Comparison of ENCODE assay signal across 14 cellular contexts in the genomic region with DNA sequence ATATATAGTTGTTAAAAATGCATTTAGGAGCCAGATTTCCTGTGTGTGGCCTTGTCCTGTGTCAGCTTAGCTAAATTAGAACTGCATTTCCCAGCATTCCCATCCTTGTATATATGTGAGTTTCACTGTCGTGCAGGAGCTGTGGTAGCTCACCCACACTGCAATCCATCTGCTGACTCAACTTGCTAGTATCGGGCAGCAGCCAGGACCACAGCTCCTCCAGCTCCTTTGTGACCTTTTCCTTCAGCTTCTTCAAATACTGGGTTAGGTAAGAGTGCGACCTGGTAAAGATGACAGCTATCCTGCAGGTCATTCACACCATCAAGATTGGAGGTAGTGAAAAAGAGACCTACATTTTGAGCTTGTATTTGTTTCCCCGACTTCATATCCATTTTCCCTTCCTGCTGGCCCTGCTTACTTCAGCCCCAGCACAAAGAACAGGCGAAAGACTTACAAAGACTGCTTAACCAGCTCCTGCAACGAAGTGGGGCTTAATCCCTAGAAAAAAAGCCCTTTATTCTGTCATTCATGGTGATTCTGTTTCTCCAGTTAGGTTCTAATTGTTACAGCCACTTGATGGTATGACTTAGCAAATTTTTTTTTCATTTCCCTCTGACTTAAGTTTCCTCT. TPM values are rescaled to one million over a fixed set of nuclear protein-coding genes. Genes with fewer than 3 reads are reported as not detected.
A peak's percentile ranks its signal among the peaks of the same experiment; 100 is the strongest.
DNase-seq lines count a peak whose midpoint lies in the region; ATAC-seq and TF ChIP-seq lines count a peak whose summit lies in the region.
"Had no signal": no experiment of that assay in that cellular context is flagged by ENCODE, and none has a peak within 500 bp of the region (broad histone marks: within the 10 kb centered on the region; RNA-seq: fewer than 3 reads in every experiment).

No MANE protein-coding gene starts in this region.

- H3K9ac ChIP-seq in Karpas-422 (ENCODE audit: low read length), result peak overlapping the region; percentile 8
- no peak overlapping the region for H3K9ac ChIP-seq in mesendoderm (ENCODE audit: low read length)
- no peak overlapping the region for H3K9ac ChIP-seq in mammary epithelial cell (ENCODE audit: insufficient read depth, low read length)

- H3K36me3 ChIP-seq in Karpas-422 (ENCODE audit: insufficient read depth, low read length) (no peaks in the 10 kb centered on the region; the same call in 1 of the 2 replicates), mesendoderm (ENCODE audit: control insufficient read depth, insufficient read depth, low read length) (no peaks in the 10 kb centered on the region), mammary epithelial cell (ENCODE audit: insufficient read depth, low read length) (no peaks in the 10 kb centered on the region)

- H3K56ac ChIP-seq in mesendoderm (ENCODE audit: low read length), result no peak overlapping the region

- BruUV-seq in mammary epithelial cell (replicated peaks; lab: Mats Ljungman, UMichigan), result no TSS peak

- peaks cover 3 to 14% (median 6%) of the 10 kb centered on the region in 5 donors for H3K27me3 Mint-ChIP-seq in naive thymus-derived CD8-positive, alpha-beta T cell
- H3K27me3 Mint-ChIP-seq: activated B cell treated with CpG ODN at 0.5 μM for 24 hours; effector memory CD8-positive, alpha-beta T cell had no signal

- H3K79me1 ChIP-seq in mesendoderm (ENCODE audit: low read length), result no peaks in the 10 kb centered on the region

- no peak overlapping the region for H3K27ac Mint-ChIP-seq in naive thymus-derived CD8-positive, alpha-beta T cell
- H3K27ac Mint-ChIP-seq: activated B cell treated with CpG ODN at 0.5 μM for 24 hours; effector memory CD8-positive, alpha-beta T cell; IgD-negative memory B cell; stimulated activated naive CD8-positive, alpha-beta T cell treated with anti-CD3 and anti-CD28 coated beads, Interleukin-15, Interleukin-2, amounts not matched to agents 100 ng/mL and 50 ng/mL, for 24 hours had no signal

- H3K27ac ChIP-seq in Karpas-422 (ENCODE audit: low read length), result no peak overlapping the region
- no peak overlapping the region for H3K27ac ChIP-seq in mesendoderm (ENCODE audit: low read depth, low read length)
- H3K27ac ChIP-seq in mammary epithelial cell (ENCODE audit: insufficient read depth, low read depth, low read length), result no peak overlapping the region

- H3K18ac ChIP-seq in mesendoderm (ENCODE audit: low read length), result peak overlapping the region; percentile 41

- no peaks in the 10 kb centered on the region for H3K27me3 ChIP-seq in Karpas-422 (ENCODE audit: low read length)
- no peaks in the 10 kb centered on the region for H3K27me3 ChIP-seq in mesendoderm (ENCODE audit: insufficient read depth, low read length, poor library complexity)
- H3K27me3 ChIP-seq in mammary epithelial cell (ENCODE audit: insufficient read depth, low read length), result peaks cover 1% of the 10 kb centered on the region

- peaks cover 0 to 3% (median 0%) of the 10 kb centered on the region in 9 donors for H3K9me3 Mint-ChIP-seq in naive thymus-derived CD8-positive, alpha-beta T cell
- H3K9me3 Mint-ChIP-seq: activated B cell treated with CpG ODN at 0.5 μM for 24 hours; effector memory CD8-positive, alpha-beta T cell had no signal

- dilution Hi-C loops in mammary epithelial cell (cut with HindIII; ENCODE audit: low sequenced_read_pairs), result no loop called here

- no CpG with 5 or more reads among the region's 6 CpGs for WGBS in mesendoderm (ENCODE audit: extremely low coverage, insufficient coverage, low lambda C conversion rate)
- WGBS in mammary epithelial cell (ENCODE audit: low coverage, missing lambda C conversion rate), result 61% methylated on average over 4 of the region's 6 CpGs

- no peak overlapping the region for H3K23ac ChIP-seq in mesendoderm (ENCODE audit: low read length)

- ATAC-seq in naive thymus-derived CD8-positive, alpha-beta T cell, result no peak
- ATAC-seq: effector memory CD8-positive, alpha-beta T cell had no signal

- intact Hi-C loops in mammary epithelial cell (cut with micrococcal nuclease), result no loop called here

- H3K36me3 Mint-ChIP-seq in naive thymus-derived CD8-positive, alpha-beta T cell, result peaks cover 0 to 2% (median 0%) of the 10 kb centered on the region in 3 donors

- no peak overlapping the region for H2BK5ac ChIP-seq in mesendoderm (ENCODE audit: low read length)

- in situ Hi-C loops in mammary epithelial cell (cut with MboI; ENCODE audit: low sequenced_read_pairs in 2 of 2), result no loop called here

- POLR2A ChIA-PET in naive thymus-derived CD8-positive, alpha-beta T cell (lab: Charles Lee), result no interaction called here

- peak overlapping the region; percentile 70 for H2AFZ ChIP-seq in Karpas-422 (ENCODE audit: low read length)
- H2AFZ ChIP-seq in mammary epithelial cell (ENCODE audit: low read depth, low read length), result no peak overlapping the region

- no peak overlapping the region for H2AK5ac ChIP-seq in mesendoderm (ENCODE audit: low read length)

- no peak overlapping the region for H2BK120ac ChIP-seq in mesendoderm (ENCODE audit: low read depth, low read length)

- H3K4me3 Mint-ChIP-seq in naive thymus-derived CD8-positive, alpha-beta T cell, result no peak overlapping the region
- H3K4me3 Mint-ChIP-seq: activated B cell treated with CpG ODN at 0.5 μM for 24 hours; effector memory CD8-positive, alpha-beta T cell; IgD-negative memory B cell; stimulated activated naive CD8-positive, alpha-beta T cell treated with anti-CD3 and anti-CD28 coated beads, Interleukin-15, Interleukin-2, amounts not matched to agents 100 ng/mL and 50 ng/mL, for 24 hours had no signal

- H4K20me1 ChIP-seq in Karpas-422 (ENCODE audit: insufficient read depth, low read depth, low read length) (no peaks in the 10 kb centered on the region), mammary epithelial cell (ENCODE audit: insufficient read depth, low read length) (no peaks in the 10 kb centered on the region)

- H3K4me2 ChIP-seq in Karpas-422 (ENCODE audit: low read depth, low read length, poor library complexity, severe bottlenecking), result peak overlapping the region; percentile 20
- no peak overlapping the region for H3K4me2 ChIP-seq in mesendoderm (ENCODE audit: low read length)
- H3K4me2 ChIP-seq in mammary epithelial cell (ENCODE audit: insufficient read depth, low read depth, low read length), result no peak overlapping the region

- no peaks in the 10 kb centered on the region for H3K4me1 Mint-ChIP-seq in naive thymus-derived CD8-positive, alpha-beta T cell
- H3K4me1 Mint-ChIP-seq: activated B cell treated with CpG ODN at 0.5 μM for 24 hours, IgD-negative memory B cell had no signal

- H3K79me2 ChIP-seq in Karpas-422 (ENCODE audit: low read length) (no peaks in the 10 kb centered on the region), mesendoderm (ENCODE audit: control insufficient read depth, insufficient read depth, low read length) (no peaks in the 10 kb centered on the region), mammary epithelial cell (ENCODE audit: insufficient read depth, low read length) (no peaks in the 10 kb centered on the region)

- CTCF ChIA-PET in mammary epithelial cell (lab: Charles Lee; ENCODE audit: low non-redundant PET), result no interaction called here

- no peaks in the 10 kb centered on the region for H3K9me2 ChIP-seq in Karpas-422 (replicated peaks; ENCODE audit: insufficient read depth, low read length)

- H4K5ac ChIP-seq in mesendoderm (ENCODE audit: low read length), result no peak overlapping the region

- no peak for TF ChIP-seq CTCF in mammary epithelial cell (conservative IDR thresholded peaks at IDR 0.05 in 1 of 2, IDR thresholded peaks at IDR 0.05 in 1 of 2; ENCODE audit: extremely low read depth in 1 of 2, insufficient read depth in 1 of 2, low read depth in 1 of 2, low read length in 2 of 2)

- no peak overlapping the region for H4K8ac ChIP-seq in mesendoderm (ENCODE audit: low read depth, low read length)

- H3K4me1 ChIP-seq in Karpas-422 (ENCODE audit: low read length) (peaks cover 14% of the 10 kb centered on the region), mesendoderm (ENCODE audit: control insufficient read depth, low read depth, low read length) (no peaks in the 10 kb centered on the region), mammary epithelial cell (ENCODE audit: insufficient read depth, low read length) (no peaks in the 10 kb centered on the region)

- H3K4ac ChIP-seq in mesendoderm (ENCODE audit: low read depth, low read length), result no peak overlapping the region

- H2BK15ac ChIP-seq in mesendoderm (replicated peaks; ENCODE audit: low read depth), result no peak overlapping the region

- H3K4me3 ChIP-seq in Karpas-422 (ENCODE audit: low read length) (no peak overlapping the region), mesendoderm (ENCODE audit: low read length) (no peak overlapping the region), mammary epithelial cell (replicated peaks in 1 of 3; ENCODE audit: insufficient read depth in 1 of 3, low read depth in 2 of 3, low read length in 3 of 3) (no peak overlapping the region)

- DNase-seq in EH (ENCODE audit: low read depth) (peak; percentile 55), Karpas-422 (no peak), amniotic epithelial cell (ENCODE audit: low read depth) (peak; percentile 74), mesendoderm (no peak), mammary epithelial cell (no peak), middle frontal gyrus (ENCODE audit: extremely low spot score, low spot score) (no peak), KG1 (lab: John Stamatoyannopoulos, UW) (no peak)
- DNase-seq in naive thymus-derived CD8-positive, alpha-beta T cell, result no peak
- DNase-seq: activated B cell treated with CpG ODN at 0.5 μM for 24 hours; Calu3; effector memory CD8-positive, alpha-beta T cell had no signal

- no peaks in the 10 kb centered on the region for H3K9me3 ChIP-seq in Karpas-422 (ENCODE audit: low read length)
- no peaks in the 10 kb centered on the region for H3K9me3 ChIP-seq in mammary epithelial cell (replicated peaks; ENCODE audit: insufficient read depth, low read length)

RNA-seq across cellular contexts. Expression of a gene that starts 11.4 kb away (rescaled TPM):
- total RNA-seq in Karpas-422 (2014; rRNA removed; shearing (Covaris generic); ENCODE audit: low replicate concordance), result not detected in 2 replicates
- not detected for polyA plus RNA-seq in mesendoderm (2013, experiment 1 of 2)
- polyA plus RNA-seq in mesendoderm (2013, experiment 2 of 2), result not detected
- total RNA-seq in mammary epithelial cell, result not detected
- not detected for polyA plus RNA-seq in mammary epithelial cell
- polyA minus RNA-seq in mammary epithelial cell, result not detected
- not detected for total RNA-seq in naive thymus-derived CD8-positive, alpha-beta T cell
- polyA plus RNA-seq in naive thymus-derived CD8-positive, alpha-beta T cell, result not detected
- total RNA-seq: activated B cell treated with CpG ODN at 0.5 μM for 24 hours, Calu3 had no signal
- polyA plus RNA-seq: IgD-negative memory B cell, neural cell had no signal

RNA-seq across cellular contexts. Expression of a gene that starts 48.8 kb away (rescaled TPM):
- total RNA-seq in Karpas-422 (2014; rRNA removed; shearing (Covaris generic); ENCODE audit: low replicate concordance), result 2.0 TPM in 1 of 2 replicates, not detected in the other
- 0.08 TPM for polyA plus RNA-seq in mesendoderm (2013, experiment 1 of 2)
- 0.06 TPM for polyA plus RNA-seq in mesendoderm (2013, experiment 2 of 2)
- total RNA-seq in mammary epithelial cell, result not detected
- not detected for polyA plus RNA-seq in mammary epithelial cell
- polyA minus RNA-seq in mammary epithelial cell, result not detected
- total RNA-seq in naive thymus-derived CD8-positive, alpha-beta T cell, result not detected
- polyA plus RNA-seq in naive thymus-derived CD8-positive, alpha-beta T cell, result not detected
- total RNA-seq: activated B cell treated with CpG ODN at 0.5 μM for 24 hours, Calu3 had no signal
- polyA plus RNA-seq: IgD-negative memory B cell had no signal

Comparison
In these comparisons a context has a peak if more than half of its experiments do, and no peak if none do; other contexts are left out.
1. DNase-seq: peak in EH (single experiment) and amniotic epithelial cell (single experiment); none in Karpas-422 (single experiment), mesendoderm (single experiment), mammary epithelial cell (single experiment), naive thymus-derived CD8-positive, alpha-beta T cell (0 of 10), middle frontal gyrus (single experiment) and KG1 (single experiment).